ENCODE assay signal across 1 cellular context in genomic region chr6:70241991-70242420, GRCh38.
TF ChIP-seq lines count a peak whose summit lies in the region.

No MANE protein-coding gene starts in this region.

TF ChIP-seq in HEK293, 187 proteins besides CTCF, POLR2A, EP300 and RAD21 (continued from another document):
- TF ChIP-seq ZFP3 (tag by site-specific recombination; IDR thresholded peaks at IDR 0.05; ENCODE audit: low read depth): no peak
- TF ChIP-seq ZNF280D (tag by site-specific recombination; IDR thresholded peaks at IDR 0.05): no peak
- TF ChIP-seq ZBTB17 (tag by site-specific recombination; IDR thresholded peaks at IDR 0.05): peak; percentile 58
- no peak for TF ChIP-seq ZNF560 (tag by site-specific recombination; IDR thresholded peaks at IDR 0.05; ENCODE audit: borderline replicate concordance)
- 0 out of 2 replicates have a peak, but pooled peaks have one; percentile 17 for TF ChIP-seq PRDM10 (tag by site-specific recombination; IDR thresholded peaks at IDR 0.05)
- no peak for TF ChIP-seq ZNF707 (tag by site-specific recombination; IDR thresholded peaks at IDR 0.05)
- TF ChIP-seq KLF10 (tag by site-specific recombination; IDR thresholded peaks at IDR 0.05): no peak
- peak; percentile 63 for TF ChIP-seq ZNF341 (tag by site-specific recombination; IDR thresholded peaks at IDR 0.05; ENCODE audit: low read depth)
- no peak for TF ChIP-seq SP3 (tag by site-specific recombination; IDR thresholded peaks at IDR 0.05)
- no peak for TF ChIP-seq ZNF19 (tag by site-specific recombination; IDR thresholded peaks at IDR 0.05; ENCODE audit: low read depth)
- no peak for TF ChIP-seq ZNF626 (tag by site-specific recombination; IDR thresholded peaks at IDR 0.05)
- TF ChIP-seq RBAK (tag by site-specific recombination; IDR thresholded peaks at IDR 0.05): no peak
